ENCODE assay signal across 24 cellular contexts in genomic region chr5:80705801-80706200, GRCh38.
"Had no signal": no experiment of that assay in that cellular context is flagged by ENCODE, and none has a peak within 500 bp of the region (broad histone marks: within the 10 kb centered on the region; RNA-seq: fewer than 3 reads in every experiment).

No MANE protein-coding gene starts in this region.

- H3K4me3 Mint-ChIP-seq: endodermal cell; naive thymus-derived CD4-positive, alpha-beta T cell; nephron; neural progenitor cell; stimulated activated naive CD8-positive, alpha-beta T cell treated with anti-CD3 and anti-CD28 coated beads, Interleukin-15, amount 100 ng/mL, for 72 hours had no signal

- H3K9me3 Mint-ChIP-seq: endodermal cell; naive thymus-derived CD4-positive, alpha-beta T cell; nephron; neural progenitor cell; stimulated activated naive CD8-positive, alpha-beta T cell treated with anti-CD3 and anti-CD28 coated beads, Interleukin-15, amount 100 ng/mL, for 72 hours had no signal

- DNase-seq: effector CD8-positive, alpha-beta T cell; endodermal cell; foreskin melanocyte; glutamatergic neuron; heart right ventricle; hippocampal formation; left ventricle myocardium superior; lower lobe of right lung; naive thymus-derived CD4-positive, alpha-beta T cell; right lobe of liver; small intestine; stimulated activated CD4-positive, alpha-beta T cell treated with anti-CD3 and anti-CD28 coated beads, Interleukin-15, amount 100 ng/mL, for 24 hours; stimulated activated CD4-positive, alpha-beta T cell treated with anti-CD3 and anti-CD28 coated beads, Interleukin-2, amount 100 ng/mL, for 48 hours; stimulated activated CD8-positive, alpha-beta memory T cell treated with anti-CD3 and anti-CD28 coated beads, Interleukin-4, amount 100 ng/mL, for 48 hours; stimulated activated naive CD4-positive, alpha-beta T cell; stimulated activated naive CD8-positive, alpha-beta T cell treated with anti-CD3 and anti-CD28 coated beads, Interleukin-15, amount 100 ng/mL, for 72 hours; trophoblast cell had no signal

- H3K4me1 Mint-ChIP-seq: nephron had no signal

- H3K27ac Mint-ChIP-seq: endodermal cell; nephron; neural progenitor cell; stimulated activated naive CD8-positive, alpha-beta T cell treated with anti-CD3 and anti-CD28 coated beads, Interleukin-15, amount 100 ng/mL, for 72 hours had no signal

- H3K4me3 ChIP-seq: esophagus muscularis mucosa, heart right ventricle, lower lobe of right lung, neural progenitor cell, right lobe of liver, suprapubic skin, vagina had no signal

- H3K27ac ChIP-seq: esophagus muscularis mucosa, heart right ventricle, lower lobe of right lung, neural progenitor cell, parathyroid adenoma, suprapubic skin, vagina had no signal

- H3K27me3 Mint-ChIP-seq: naive thymus-derived CD4-positive, alpha-beta T cell; progenitor cell of endocrine pancreas; stimulated activated naive CD8-positive, alpha-beta T cell treated with anti-CD3 and anti-CD28 coated beads, Interleukin-15, amount 100 ng/mL, for 72 hours had no signal

- ATAC-seq: heart right ventricle; left ventricle myocardium superior; lower lobe of right lung; naive thymus-derived CD4-positive, alpha-beta T cell; stimulated activated naive CD8-positive, alpha-beta T cell treated with anti-CD3 and anti-CD28 coated beads, Interleukin-15, amount 100 ng/mL, for 72 hours had no signal
